14 cellular contexts compared by ENCODE assay signal in the genomic region with DNA sequence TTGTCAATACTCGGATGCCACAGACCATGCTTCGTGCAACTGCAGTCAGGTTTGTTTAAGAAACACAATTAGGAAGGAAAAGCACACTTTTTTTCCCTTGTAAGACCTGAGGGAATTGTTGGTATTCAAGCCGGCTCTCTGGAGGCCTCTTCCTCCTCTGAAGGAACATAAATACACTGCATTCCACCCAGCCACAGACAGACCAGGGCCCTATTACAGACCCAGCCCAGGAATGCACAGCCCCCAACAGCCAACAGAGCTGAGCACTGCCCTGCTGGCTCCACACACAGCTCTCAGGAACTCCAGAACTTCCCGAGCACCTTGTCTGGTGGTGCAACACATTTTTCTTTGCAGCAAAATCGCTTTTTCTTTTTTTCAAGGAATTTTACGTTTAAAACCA.
DNase-seq lines count a peak whose midpoint lies in the region; TF ChIP-seq lines count a peak whose summit lies in the region.
"Had no signal": no experiment of that assay in that cellular context is flagged by ENCODE, and none has a peak within 500 bp of the region (broad histone marks: within the 10 kb centered on the region; RNA-seq: fewer than 3 reads in every experiment).

No MANE protein-coding gene starts in this region.

- peaks cover 0 to 12% of the 10 kb centered on the region in 2 experiments; a peak in 1 of 4 replicates for H3K4me1 ChIP-seq in SK-N-SH (ENCODE audit: control insufficient read depth in 1 of 2, insufficient read depth in 2 of 2, low read depth in 1 of 2, low read length in 1 of 2)

- H4K20me1 ChIP-seq in SK-N-SH (ENCODE audit: insufficient read depth), result no peaks in the 10 kb centered on the region

- H3K9ac ChIP-seq in SK-N-SH, result no peak overlapping the region

- no peaks in the 10 kb centered on the region for H3K9me3 ChIP-seq in SK-N-SH
- H3K9me3 ChIP-seq: ascending aorta, thyroid gland had no signal

- DNase-seq in Daoy (ENCODE audit: low read depth) (peak; percentile 46), SK-N-SH (no peak), fibroblast of the aortic adventitia (ENCODE audit: low read depth) (peak; percentile 68), retinal pigment epithelial cell (ENCODE audit: low read depth) (peak; percentile 77), HuH-7.5 (ENCODE audit: low spot score) (no peak), NCI-H1092 treated with DMSO at 0.1 percent for 48 hours (lab: John Stamatoyannopoulos, UW) (no peak), NCI-H526 treated with DMSO at 0.1 percent for 48 hours (lab: John Stamatoyannopoulos, UW) (no peak), globus pallidus (ENCODE audit: low spot score) (no peak)
- DNase-seq: activated CD8-positive, alpha-beta T cell treated with anti-CD3 and anti-CD28 coated beads, Interleukin-2, amount 10 ng/mL, durations not matched to agents 7 days and 5 days; DND-41; NCI-H2171 treated with DMSO at 0.1 percent for 48 hours; stimulated activated CD4-positive, alpha-beta T cell treated with anti-CD3 and anti-CD28 coated beads, Interleukin-4, amount 100 ng/mL, for 1 hour; thyroid gland had no signal

- CTCF ChIA-PET in SK-N-SH (lab: Yijun Ruan, JAX), result no interaction called here

- peak in 1 of 2 experiments; percentile 33; a peak in 1 of 4 replicates for TF ChIP-seq EP300 in SK-N-SH (IDR thresholded peaks at IDR 0.05; ENCODE audit: borderline replicate concordance in 1 of 2, low read depth in 1 of 2, low read length in 1 of 2)

- H3K27ac ChIP-seq in SK-N-SH (ENCODE audit: low read depth in 2 of 2, low read length in 1 of 2), result peak overlapping the region in 1 of 2 experiments; percentile 72; a peak in 1 of 4 replicates
- H3K27ac ChIP-seq: ascending aorta, thyroid gland had no signal

- no peaks in the 10 kb centered on the region; the same call in 1 of the 2 replicates for H3K27me3 ChIP-seq in SK-N-SH (ENCODE audit: insufficient read depth)
- H3K27me3 ChIP-seq: ascending aorta, thyroid gland had no signal

- H3K4me3 ChIP-seq in SK-N-SH (ENCODE audit: low read depth in 2 of 2, low read length in 1 of 2), result no peak overlapping the region
- no peak overlapping the region for H3K4me3 ChIP-seq in fibroblast of the aortic adventitia (ENCODE audit: low read depth, low read length)
- H3K4me3 ChIP-seq in retinal pigment epithelial cell (ENCODE audit: low read length), result no peak overlapping the region
- H3K4me3 ChIP-seq: ascending aorta, thyroid gland had no signal

- H3K79me2 ChIP-seq in SK-N-SH (ENCODE audit: insufficient read depth), result no peaks in the 10 kb centered on the region

- 0 out of 2 replicates have a peak overlapping the region, but pooled peaks have one; percentile 27 for H3K4me2 ChIP-seq in SK-N-SH

- H2AFZ ChIP-seq in SK-N-SH (ENCODE audit: low read depth), result no peak overlapping the region

- TF ChIP-seq CTCF in SK-N-SH (IDR thresholded peaks at IDR 0.05), result no peak
- no peak for TF ChIP-seq CTCF in fibroblast of the aortic adventitia (IDR thresholded peaks at IDR 0.05; ENCODE audit: insufficient read depth, low read length)
- TF ChIP-seq CTCF in retinal pigment epithelial cell (conservative IDR thresholded peaks at IDR 0.05; ENCODE audit: low read depth, low read length), result no peak

- POLR2A ChIA-PET in SK-N-SH (lab: Yijun Ruan, JAX), result no interaction called here

- no peak for TF ChIP-seq RAD21 in SK-N-SH (IDR thresholded peaks at IDR 0.05; ENCODE audit: low read length)

- no peaks in the 10 kb centered on the region for H3F3A ChIP-seq in SK-N-SH (replicated peaks; ENCODE audit: insufficient read depth)

- no peaks in the 10 kb centered on the region for H3K9me2 ChIP-seq in SK-N-SH

- 62% methylated on average over 6 of the region's 6 CpGs for WGBS in SK-N-SH (ENCODE audit: low lambda C conversion rate)

- no peaks in the 10 kb centered on the region for H3K36me3 ChIP-seq in SK-N-SH (replicated peaks in 1 of 2; ENCODE audit: control insufficient read depth in 1 of 2, insufficient read depth in 2 of 2, low read length in 1 of 2)
- H3K36me3 ChIP-seq: ascending aorta, thyroid gland had no signal

TF ChIP-seq in SK-N-SH, 30 proteins besides CTCF, POLR2A, EP300 and RAD21:
- TF ChIP-seq TAF1 (IDR thresholded peaks at IDR 0.05; ENCODE audit: borderline replicate concordance, low read depth, low read length), result no peak
- TF ChIP-seq, protein P1, sequence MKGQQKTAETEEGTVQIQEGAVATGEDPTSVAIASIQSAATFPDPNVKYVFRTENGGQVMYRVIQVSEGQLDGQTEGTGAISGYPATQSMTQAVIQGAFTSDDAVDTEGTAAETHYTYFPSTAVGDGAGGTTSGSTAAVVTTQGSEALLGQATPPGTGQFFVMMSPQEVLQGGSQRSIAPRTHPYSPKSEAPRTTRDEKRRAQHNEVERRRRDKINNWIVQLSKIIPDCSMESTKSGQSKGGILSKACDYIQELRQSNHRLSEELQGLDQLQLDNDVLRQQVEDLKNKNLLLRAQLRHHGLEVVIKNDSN (IDR thresholded peaks at IDR 0.05; ENCODE audit: borderline replicate concordance, low read depth), result no peak
- TF ChIP-seq TCF12 (IDR thresholded peaks at IDR 0.05), result peak; percentile 50; the same call in 1 of the 2 replicates

Comparison
In these comparisons a context has a peak if more than half of its experiments do, and no peak if none do; other contexts are left out.
1. DNase-seq: peak in Daoy (single experiment), fibroblast of the aortic adventitia (single experiment) and retinal pigment epithelial cell (single experiment); none in SK-N-SH (single experiment), HuH-7.5 (single experiment), NCI-H1092 treated with DMSO at 0.1 percent for 48 hours (single experiment), NCI-H526 treated with DMSO at 0.1 percent for 48 hours (single experiment) and globus pallidus (single experiment).